ENCODE assay signal across 8 cellular contexts in genomic region chr2:165953306-165953654, GRCh38. TPM values are rescaled to one million over a fixed set of nuclear protein-coding genes. Genes with fewer than 3 reads are reported as not detected.
DNase-seq lines count a peak whose midpoint lies in the region; ATAC-seq, FAIRE-seq and TF ChIP-seq lines count a peak whose summit lies in the region.

No MANE protein-coding gene starts in this region.

- H3K9me3 Mint-ChIP-seq in Caco-2 (ENCODE audit: unreplicated experiment): no peaks in the 10 kb centered on the region
- H3K9me3 Mint-ChIP-seq in activated naive CD8-positive, alpha-beta T cell treated with anti-CD3 and anti-CD28 coated beads, Interleukin-2, amount 50 U/mL, for 24 hours: no peaks in the 10 kb centered on the region

- peaks cover 7% of the 10 kb centered on the region for H3K4me1 Mint-ChIP-seq in Caco-2 (ENCODE audit: low read depth, unreplicated experiment)
- H3K4me1 Mint-ChIP-seq in activated naive CD8-positive, alpha-beta T cell treated with anti-CD3 and anti-CD28 coated beads, Interleukin-2, amount 50 U/mL, for 24 hours: peaks cover 14% of the 10 kb centered on the region

- H3K9ac ChIP-seq in kidney (ENCODE audit: low read length in 2 of 2): peak overlapping the region; percentile 50 to 78

- FAIRE-seq in kidney (lab: Jason Lieb, UNC): no peak

- peak overlapping the region; percentile 68 to 70 for H3K27ac ChIP-seq in kidney (ENCODE audit: low read depth in 2 of 2, low read length in 2 of 2)
- peak overlapping the region; percentile 83 to 88 for H3K27ac ChIP-seq in tibial artery

- H3K9me3 ChIP-seq in Caco-2: no peaks in the 10 kb centered on the region
- H3K9me3 ChIP-seq in kidney (ENCODE audit: control insufficient read depth in 1 of 2, low read length in 2 of 2): no peaks in the 10 kb centered on the region
- no peaks in the 10 kb centered on the region for H3K9me3 ChIP-seq in tibial artery

- H3K4me3 ChIP-seq in Caco-2 (ENCODE audit: low read depth, low read length) (peak overlapping the region; percentile 64), kidney (ENCODE audit: low read length in 2 of 2) (peak overlapping the region; percentile 82 to 93), tibial artery (peak overlapping the region; percentile 77 to 89)

- ATAC-seq in GM21423 (IDR thresholded peaks at IDR 0.05; ENCODE audit: unreplicated experiment): peak; percentile 32
- peak; percentile 45 for ATAC-seq in activated naive CD8-positive, alpha-beta T cell treated with anti-CD3 and anti-CD28 coated beads, Interleukin-2, amount 50 U/mL, for 24 hours

- CTCF ChIA-PET in Caco-2 (lab: Charles Lee): interaction anchor here (0.7 to 1.8 kb wide), 10 partner anchors 9 to 229 kb away, joined by 3 to 11 read pairs (median 4); partner anchors contain the start of gene SCN1A

- POLR2A ChIA-PET in Caco-2 (lab: Charles Lee): interaction anchor here (0.7 to 1.0 kb wide), 3 partner anchors 8 to 159 kb away, joined by 4 to 8 read pairs (median 5); partner anchors contain the start of gene GALNT3

- H3K27me3 ChIP-seq in Caco-2 (replicated peaks; ENCODE audit: control insufficient read depth, insufficient read depth, low read length): no peaks in the 10 kb centered on the region
- no peaks in the 10 kb centered on the region for H3K27me3 ChIP-seq in tibial artery

- no peak overlapping the region for H3K4me3 Mint-ChIP-seq in Caco-2 (ENCODE audit: unreplicated experiment)
- H3K4me3 Mint-ChIP-seq in activated naive CD8-positive, alpha-beta T cell treated with anti-CD3 and anti-CD28 coated beads, Interleukin-2, amount 50 U/mL, for 24 hours: no peak overlapping the region

- no TSS peak for BruUV-seq in Caco-2 (replicated peaks; lab: Mats Ljungman, UMichigan)

- peaks cover 15% of the 10 kb centered on the region for H3K4me1 ChIP-seq in Caco-2
- peaks cover 7 to 13% of the 10 kb centered on the region in 2 donors for H3K4me1 ChIP-seq in kidney (ENCODE audit: control insufficient read depth in 1 of 2, insufficient read depth in 1 of 2, low read depth in 1 of 2, low read length in 2 of 2)
- H3K4me1 ChIP-seq in tibial artery: peaks cover 0 to 42% (median 15%) of the 10 kb centered on the region in 4 donors

- no peaks in the 10 kb centered on the region for H3K27me3 Mint-ChIP-seq in Caco-2 (ENCODE audit: insufficient read depth, unreplicated experiment)
- H3K27me3 Mint-ChIP-seq in activated naive CD8-positive, alpha-beta T cell treated with anti-CD3 and anti-CD28 coated beads, Interleukin-2, amount 50 U/mL, for 24 hours: no peaks in the 10 kb centered on the region

- no peak for TF ChIP-seq CTCF in Caco-2 (IDR thresholded peaks at IDR 0.05; ENCODE audit: insufficient read depth in 1 of 2, low read depth in 1 of 2, low read length in 1 of 2, severe bottlenecking in 1 of 2, unreplicated experiment in 1 of 2)
- no peak for TF ChIP-seq CTCF in kidney (IDR thresholded peaks at IDR 0.05; ENCODE audit: borderline replicate concordance, extremely low read depth, insufficient read depth)
- no peak for TF ChIP-seq CTCF in tibial artery (IDR thresholded peaks at IDR 0.05)
- TF ChIP-seq CTCF in GM20000 (IDR thresholded peaks at IDR 0.05; ENCODE audit: extremely low read depth, missing control alignments): no peak

- DNase-seq in Caco-2: no peak
- peak; percentile 63 for DNase-seq in HT-29 (ENCODE audit: low spot score)
- no peak for DNase-seq in activated naive CD8-positive, alpha-beta T cell treated with anti-CD3 and anti-CD28 coated beads, Interleukin-2, amount 50 U/mL, for 24 hours
- no peak for DNase-seq in kidney
- DNase-seq in tibial artery: peak in 1 of 2 donors; percentile 24
- no peak for DNase-seq in GM20000 (ENCODE audit: low spot score)
- no peak for DNase-seq in NOMO-1 treated with DMSO at 0.1 percent for 48 hours (lab: John Stamatoyannopoulos, UW; ENCODE audit: unreplicated experiment)

- intact Hi-C loops in Caco-2 (cut with micrococcal nuclease; ENCODE audit: unreplicated experiment): loop anchor here (1.0 kb wide), 1 partner anchor 159 kb away; the partner anchor contains the start of gene GALNT3
- intact Hi-C loops in kidney (cut with DNase I): no loop called here
- intact Hi-C loops in tibial artery (cut with DNase I; ENCODE audit: low total_unique reads): loop anchor here (5.0 kb wide), 1 partner anchor 174 kb away; the partner anchor contains the start of gene SCN1A

- H3K36me3 ChIP-seq in Caco-2 (ENCODE audit: control insufficient read depth, insufficient read depth, low read length) (no peaks in the 10 kb centered on the region), kidney (ENCODE audit: control insufficient read depth in 1 of 2, insufficient read depth in 2 of 2, low read length in 2 of 2) (peaks cover 0 to 8% of the 10 kb centered on the region in 2 donors), tibial artery (peaks cover 0 to 7% (median 7%) of the 10 kb centered on the region in 3 donors)

- no peaks in the 10 kb centered on the region for H3K36me3 Mint-ChIP-seq in Caco-2 (ENCODE audit: insufficient read depth, unreplicated experiment)
- peaks cover 11% of the 10 kb centered on the region for H3K36me3 Mint-ChIP-seq in activated naive CD8-positive, alpha-beta T cell treated with anti-CD3 and anti-CD28 coated beads, Interleukin-2, amount 50 U/mL, for 24 hours (ENCODE audit: low read depth)

- no peak overlapping the region for H3K27ac Mint-ChIP-seq in Caco-2 (ENCODE audit: unreplicated experiment)
- H3K27ac Mint-ChIP-seq in activated naive CD8-positive, alpha-beta T cell treated with anti-CD3 and anti-CD28 coated beads, Interleukin-2, amount 50 U/mL, for 24 hours: no peak overlapping the region

RNA-seq across cellular contexts. Expression of gene TTC21B, which starts 0.3 kb away (rescaled TPM):
- 13.5 and 14.2 TPM in 2 replicates for total RNA-seq in Caco-2 (2022)
- 6.3 and 6.9 TPM in 2 replicates for total RNA-seq in HT-29 (2014; rRNA removed; shearing (Covaris generic))
- 15.2 TPM for total RNA-seq in kidney
- 8.4 TPM for polyA plus RNA-seq in kidney (ENCODE audit: insufficient read depth, low read depth, low replicate concordance)
